In genomic region chr15:62889141-62889661, GRCh38 we compare ENCODE assay signal across 17 cellular contexts.
A peak's percentile ranks its signal among the peaks of the same experiment; 100 is the strongest.
DNase-seq lines count a peak whose midpoint lies in the region; FAIRE-seq and TF ChIP-seq lines count a peak whose summit lies in the region.
"Had no signal": no experiment of that assay in that cellular context is flagged by ENCODE, and none has a peak within 500 bp of the region (broad histone marks: within the 10 kb centered on the region; RNA-seq: fewer than 3 reads in every experiment).

No MANE protein-coding gene starts in this region.

- no peak overlapping the region for H3K4me3 ChIP-seq in colonic mucosa
- H3K4me3 ChIP-seq in trophoblast cell (ENCODE audit: low read depth, low read length): no peak overlapping the region
- H3K4me3 ChIP-seq: SK-N-MC had no signal

- peaks cover 62% of the 10 kb centered on the region for H3K79me1 ChIP-seq in trophoblast cell (ENCODE audit: low read length)

- intact Hi-C loops in colonic mucosa (cut with DNase I): no loop called here

- WGBS in trophoblast cell (ENCODE audit: extremely low coverage, insufficient coverage, insufficient read length): no CpG with 5 or more reads among the region's 7 CpGs

- H4K91ac ChIP-seq in trophoblast cell (ENCODE audit: low read depth, low read length): peak overlapping the region; percentile 91

- peak overlapping the region; percentile 73 for H4K8ac ChIP-seq in trophoblast cell (ENCODE audit: low read depth, low read length)

- peak overlapping the region; percentile 70 for H2BK5ac ChIP-seq in trophoblast cell (ENCODE audit: low read depth, low read length, poor library complexity)

- H3K9ac ChIP-seq in colonic mucosa (ENCODE audit: low read depth in 2 of 2, low read length in 2 of 2): no peak overlapping the region
- no peak overlapping the region for H3K9ac ChIP-seq in trophoblast cell (ENCODE audit: low read length)

- H3K27me3 ChIP-seq in colonic mucosa: no peaks in the 10 kb centered on the region
- H3K27me3 ChIP-seq in trophoblast cell (ENCODE audit: insufficient read depth, low read length): no peaks in the 10 kb centered on the region

- no peak overlapping the region for H3K4me2 ChIP-seq in trophoblast cell (ENCODE audit: low read length)

- H3K4me1 ChIP-seq in colonic mucosa (no peaks in the 10 kb centered on the region), trophoblast cell (ENCODE audit: control insufficient read depth in 1 of 2, insufficient read depth in 2 of 2, low read length in 2 of 2) (peaks cover 20 to 25% of the 10 kb centered on the region in 2 experiments)

- peak overlapping the region; percentile 80 for H3K14ac ChIP-seq in trophoblast cell (ENCODE audit: low read length)

- H3K27ac ChIP-seq in colonic mucosa: peak overlapping the region; percentile 30
- peak overlapping the region; percentile 38 for H3K27ac ChIP-seq in trophoblast cell (ENCODE audit: low read depth, low read length)
- H3K27ac ChIP-seq: SK-N-MC had no signal

- H3K18ac ChIP-seq in trophoblast cell (ENCODE audit: low read length): peak overlapping the region; percentile 46

- H2AFZ ChIP-seq in trophoblast cell (ENCODE audit: insufficient read depth, low read length, poor library complexity): no peak overlapping the region

- H3K4ac ChIP-seq in trophoblast cell (ENCODE audit: low read depth, low read length): peak overlapping the region; percentile 73

- H3K79me2 ChIP-seq in trophoblast cell (ENCODE audit: control insufficient read depth, insufficient read depth, low read length, poor library complexity): peaks cover 7% of the 10 kb centered on the region

- H3K9me3 ChIP-seq in colonic mucosa (no peaks in the 10 kb centered on the region), trophoblast cell (ENCODE audit: insufficient read depth, low read depth, low read length) (no peaks in the 10 kb centered on the region)

- no peaks in the 10 kb centered on the region for H3K36me3 ChIP-seq in colonic mucosa
- no peaks in the 10 kb centered on the region for H3K36me3 ChIP-seq in trophoblast cell (ENCODE audit: control insufficient read depth in 1 of 2, insufficient read depth in 2 of 2, low read length in 2 of 2)

- H2BK120ac ChIP-seq in trophoblast cell (ENCODE audit: insufficient read depth, low read length, poor library complexity): peak overlapping the region; percentile 97

- no peak overlapping the region for H3K23ac ChIP-seq in trophoblast cell (ENCODE audit: low read length)

- peak overlapping the region; percentile 71 for H2AK5ac ChIP-seq in trophoblast cell (ENCODE audit: low read length)

- DNase-seq in colonic mucosa (no peak), left kidney (ENCODE audit: low read depth, low spot score) (peak; percentile 28), trophoblast cell (no peak), NCI-H510A (lab: John Stamatoyannopoulos, UW) (no peak), NCI-H82 treated with DMSO at 0.1 percent for 48 hours (lab: John Stamatoyannopoulos, UW; ENCODE audit: unreplicated experiment) (no peak), amniotic stem cell (lab: John Stamatoyannopoulos, UW) (no peak)
- DNase-seq in stimulated activated CD4-positive, alpha-beta T cell treated with anti-CD3 and anti-CD28 coated beads, Interleukin-2, amount 100 ng/mL, for 24 hours: no peak
- DNase-seq: C1 segment of cervical spinal cord, HFFc6, Kasumi-1, NCI-H187, NCI-H2171, NCI-H446, NCI-H774 had no signal

- peak; percentile 17 for FAIRE-seq in G401.6 (lab: Jason Lieb, UNC)
- FAIRE-seq: H54 had no signal

- H2BK12ac ChIP-seq in trophoblast cell (ENCODE audit: low read length): peak overlapping the region; percentile 97

- TF ChIP-seq CTCF in colonic mucosa (IDR thresholded peaks at IDR 0.05): no peak

- no peak overlapping the region for H4K12ac ChIP-seq in trophoblast cell (ENCODE audit: low read depth, low read length)
